9 cellular contexts compared by ENCODE assay signal in the genomic region with DNA sequence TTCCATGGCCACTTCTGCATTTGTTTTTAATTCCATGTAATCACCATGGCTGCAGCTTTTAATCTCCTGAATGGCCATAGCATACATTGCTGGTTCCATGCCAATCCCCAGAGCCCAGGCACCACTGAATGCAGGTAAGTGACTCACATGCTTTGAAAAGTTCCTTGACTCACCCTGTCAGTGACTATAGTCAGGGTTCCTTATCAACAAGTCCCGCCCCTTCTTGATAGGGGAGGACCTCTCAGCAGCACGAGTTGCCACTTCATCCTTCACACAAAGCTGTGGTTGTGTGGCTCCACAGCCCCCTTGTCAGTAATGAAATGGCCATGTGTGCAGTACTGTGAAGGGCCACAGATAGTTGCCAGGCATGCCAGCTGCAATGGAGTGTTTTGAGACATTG.
A peak's percentile ranks its signal among the peaks of the same experiment; 100 is the strongest.
DNase-seq lines count a peak whose midpoint lies in the region; ATAC-seq, FAIRE-seq and TF ChIP-seq lines count a peak whose summit lies in the region.
"Had no signal": no experiment of that assay in that cellular context is flagged by ENCODE, and none has a peak within 500 bp of the region (broad histone marks: within the 10 kb centered on the region; RNA-seq: fewer than 3 reads in every experiment).

No MANE protein-coding gene starts in this region.

- H3K4me3 ChIP-seq in kidney (ENCODE audit: low read length in 2 of 2) (no peak overlapping the region), thyroid gland (replicated peaks in 1 of 3) (no peak overlapping the region)

- H3K36me3 ChIP-seq in kidney (ENCODE audit: control insufficient read depth in 1 of 2, insufficient read depth in 2 of 2, low read length in 2 of 2) = no peaks in the 10 kb centered on the region
- no peaks in the 10 kb centered on the region for H3K36me3 ChIP-seq in thyroid gland

- TF ChIP-seq CTCF in kidney (IDR thresholded peaks at IDR 0.05; ENCODE audit: borderline replicate concordance, extremely low read depth, insufficient read depth) (no peak), thyroid gland (IDR thresholded peaks at IDR 0.05) (peak in 2 of 6 experiments; percentile 22 to 43)

- no peaks in the 10 kb centered on the region for H3K27me3 ChIP-seq in thyroid gland

- peak in 1 of 2 donors; percentile 41 for TF ChIP-seq POLR2A in thyroid gland (IDR thresholded peaks at IDR 0.05)

- no peaks in the 10 kb centered on the region for H3K9me3 ChIP-seq in kidney (ENCODE audit: control insufficient read depth in 1 of 2, low read length in 2 of 2)
- H3K9me3 ChIP-seq in thyroid gland = no peaks in the 10 kb centered on the region
- H3K9me3 ChIP-seq: Caco-2 had no signal

- H3K9ac ChIP-seq in kidney (ENCODE audit: low read length in 2 of 2) = no peak overlapping the region

- DNase-seq in activated naive CD4-positive, alpha-beta T cell treated with Interleukin-2 at 50 U/mL for 16 hours = peak; percentile 2
- DNase-seq in activated naive CD4-positive, alpha-beta T cell (lab: John Stamatoyannopoulos, UW) = no peak
- peak; percentile 36 for DNase-seq in amniotic epithelial cell (ENCODE audit: low read depth)
- peak; percentile 18 for DNase-seq in kidney
- DNase-seq in thyroid gland = peak; percentile 84 to 89
- DNase-seq in C1 segment of cervical spinal cord (lab: John Stamatoyannopoulos, UW) = no peak
- no peak for DNase-seq in HuH-7.5 (ENCODE audit: low spot score)

- ATAC-seq in GM21619 (IDR thresholded peaks at IDR 0.05; ENCODE audit: unreplicated experiment) = no peak

- intact Hi-C loops in kidney (cut with DNase I) = no loop called here
- intact Hi-C loops in thyroid gland (cut with DNase I) = no loop called here

- FAIRE-seq in kidney (lab: Jason Lieb, UNC) = no peak

- H3K4me1 ChIP-seq in kidney (ENCODE audit: control insufficient read depth in 1 of 2, insufficient read depth in 1 of 2, low read depth in 1 of 2, low read length in 2 of 2) (peaks cover 0 to 4% of the 10 kb centered on the region in 2 donors), thyroid gland (peaks cover 21 to 24% of the 10 kb centered on the region in 2 donors)
- H3K4me1 ChIP-seq: Caco-2 had no signal

- WGBS in thyroid gland, 2 donors = 19 to 32% methylated on average over 2 of the region's 2 CpGs

- H3K27ac ChIP-seq in kidney (ENCODE audit: low read depth in 2 of 2, low read length in 2 of 2) (peak overlapping the region; percentile 4 to 47), thyroid gland (peak overlapping the region; percentile 83 to 95 (median 93))

Comparison
In these comparisons a context has a peak if more than half of its experiments do, and no peak if none do; other contexts are left out.
1. DNase-seq: peak in activated naive CD4-positive, alpha-beta T cell treated with Interleukin-2 at 50 U/mL for 16 hours (single experiment), amniotic epithelial cell (single experiment), kidney (single experiment) and thyroid gland (2 of 2); none in activated naive CD4-positive, alpha-beta T cell (0 of 4), C1 segment of cervical spinal cord (0 of 14) and HuH-7.5 (single experiment).